ENCODE assay signal across 13 cellular contexts in the genomic region with DNA sequence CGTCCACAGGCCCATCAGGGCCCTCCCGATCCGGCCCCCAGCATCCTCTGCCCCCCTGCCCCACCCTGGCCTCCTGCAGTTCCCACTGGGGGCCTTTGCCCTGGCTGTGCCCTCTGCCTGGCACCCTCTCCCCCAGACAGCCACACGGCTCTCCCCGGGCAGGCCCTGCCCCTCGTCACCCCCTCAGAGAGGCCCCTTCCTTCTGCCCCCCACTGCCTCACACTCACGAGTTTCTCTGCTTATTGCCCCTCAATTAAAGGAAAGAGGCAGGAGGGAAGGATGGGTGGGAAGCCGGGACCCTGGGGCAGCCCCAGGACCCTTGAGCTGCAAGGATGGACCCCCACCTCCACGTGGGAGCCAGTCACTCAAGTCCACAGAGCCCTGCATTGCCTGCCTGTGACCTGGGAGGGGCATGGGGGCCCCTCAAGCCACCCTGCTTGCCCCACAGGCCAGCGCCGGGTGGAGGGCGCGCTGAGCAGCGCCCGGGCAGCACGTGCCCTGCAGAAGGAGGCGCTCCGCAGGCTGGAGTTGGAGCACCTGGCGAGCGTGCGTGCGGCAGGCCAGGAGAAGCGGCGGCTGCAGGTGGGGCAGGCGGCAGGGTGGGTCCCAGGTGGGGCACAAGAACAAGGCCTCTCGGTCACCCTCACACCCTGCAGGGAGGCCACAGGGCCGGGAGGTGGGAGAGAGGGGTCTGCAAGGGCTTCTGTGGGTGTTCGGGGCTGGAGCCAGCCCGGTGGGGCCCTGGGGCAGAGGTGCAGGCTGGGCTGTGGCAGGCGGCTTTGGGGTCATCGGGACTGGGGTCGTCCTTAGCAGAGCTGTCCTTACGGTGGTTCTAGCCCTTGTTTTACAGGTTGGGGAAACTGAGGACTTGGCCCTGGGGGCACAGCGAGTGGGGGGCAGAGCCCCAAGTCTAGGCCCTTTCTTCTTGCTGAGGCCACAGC.
"Had no signal": no experiment of that assay in that cellular context is flagged by ENCODE, and none has a peak within 500 bp of the region (broad histone marks: within the 10 kb centered on the region; RNA-seq: fewer than 3 reads in every experiment).

No MANE protein-coding gene starts in this region.

- H3K36me3 Mint-ChIP-seq: activated naive CD4-positive, alpha-beta T cell treated with anti-CD3 and anti-CD28 coated beads, Interleukin-2, amount 50 U/mL, for 24 hours; immature natural killer cell had no signal

- H3K9ac ChIP-seq: parathyroid adenoma had no signal

- H3K4me3 ChIP-seq: esophagus squamous epithelium had no signal

- ATAC-seq: effector memory CD8-positive, alpha-beta T cell had no signal

- H3K27me3 Mint-ChIP-seq: activated naive CD4-positive, alpha-beta T cell treated with anti-CD3 and anti-CD28 coated beads, Interleukin-2, amount 50 U/mL, for 24 hours had no signal

- H3K36me3 ChIP-seq: esophagus squamous epithelium had no signal

- H3K27ac Mint-ChIP-seq: activated naive CD4-positive, alpha-beta T cell treated with anti-CD3 and anti-CD28 coated beads, Interleukin-2, amount 50 U/mL, for 24 hours; effector memory CD8-positive, alpha-beta T cell; immature natural killer cell had no signal

- H3K9me3 Mint-ChIP-seq: activated naive CD4-positive, alpha-beta T cell treated with anti-CD3 and anti-CD28 coated beads, Interleukin-2, amount 50 U/mL, for 24 hours; effector memory CD8-positive, alpha-beta T cell; immature natural killer cell; neural crest cell had no signal

- DNase-seq: activated CD4-positive, alpha-beta T cell treated with anti-CD3 and anti-CD28 coated beads, Interleukin-2, amount 50 U/mL, for 4 hours; activated gamma-delta T cell; effector memory CD8-positive, alpha-beta T cell; esophagus squamous epithelium; immature natural killer cell; midbrain; stimulated activated CD4-positive, alpha-beta T cell treated with anti-CD3 and anti-CD28 coated beads, Interleukin-2, amount 100 ng/mL, for 24 hours; stimulated activated naive CD4-positive, alpha-beta T cell treated with Interleukin-2 at 50 U/mL for 16 hours; SW 1271; trophoblast cell had no signal

- H3K27ac ChIP-seq: esophagus squamous epithelium, parathyroid adenoma had no signal

- H3K4me1 Mint-ChIP-seq: activated naive CD4-positive, alpha-beta T cell treated with anti-CD3 and anti-CD28 coated beads, Interleukin-2, amount 50 U/mL, for 24 hours; immature natural killer cell had no signal

- H3K9me3 ChIP-seq: esophagus squamous epithelium had no signal

- H3K4me3 Mint-ChIP-seq: activated naive CD4-positive, alpha-beta T cell treated with anti-CD3 and anti-CD28 coated beads, Interleukin-2, amount 50 U/mL, for 24 hours; effector memory CD8-positive, alpha-beta T cell; immature natural killer cell; neural crest cell had no signal
